ENCODE assay signal across 1 cellular context in genomic region chr10:18668026-18668425, GRCh38.
TF ChIP-seq lines count a peak whose summit lies in the region.

No MANE protein-coding gene starts in this region.

TF ChIP-seq in HepG2, 621 proteins besides CTCF, POLR2A, EP300 and RAD21 (continued from another document):
- no peak for TF ChIP-seq ZNF609 (CRISPR knock-in tag; IDR thresholded peaks at IDR 0.05; ENCODE audit: borderline replicate concordance)
